Comparison of ENCODE assay signal across 26 cellular contexts in the genomic region with DNA sequence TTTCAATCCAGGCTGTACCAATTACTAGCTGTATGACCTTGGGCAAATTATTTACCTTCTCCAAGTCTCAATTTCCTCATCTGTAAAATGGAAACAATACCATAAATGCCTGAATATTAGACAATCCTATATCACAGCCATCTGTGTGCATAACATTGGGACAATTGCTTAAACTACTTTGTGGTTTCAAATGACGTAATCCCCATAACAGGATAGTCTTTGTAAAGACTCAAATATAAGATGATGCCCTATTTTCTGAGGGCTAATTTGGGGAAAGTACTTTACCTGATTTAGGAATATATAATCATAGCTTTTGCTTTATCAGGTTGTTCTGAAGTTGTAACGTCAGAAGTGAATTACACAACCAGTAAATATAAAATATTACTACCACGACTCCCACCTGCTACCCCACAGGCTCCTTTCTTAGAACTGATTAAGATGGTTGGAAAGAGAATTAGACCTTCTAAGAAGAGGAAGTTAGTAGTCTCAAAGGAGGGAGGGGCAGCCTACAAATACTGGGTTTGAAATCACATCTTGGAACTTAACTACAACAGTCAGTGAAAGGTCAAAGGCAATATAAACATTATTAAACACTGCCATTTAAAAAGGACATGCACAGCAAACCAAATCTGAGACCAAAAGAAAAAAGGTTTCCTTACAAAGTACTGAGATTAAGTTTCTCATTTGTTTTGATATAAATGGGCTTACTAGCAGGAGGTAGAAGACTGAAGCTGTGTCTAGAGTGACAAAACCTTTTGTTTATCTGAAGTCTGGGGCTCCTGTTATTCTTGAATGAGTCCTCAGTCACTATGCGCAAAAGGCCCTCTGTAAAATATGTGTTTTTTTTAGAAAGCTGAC.
DNase-seq lines count a peak whose midpoint lies in the region; ATAC-seq and TF ChIP-seq lines count a peak whose summit lies in the region.
"Had no signal": no experiment of that assay in that cellular context is flagged by ENCODE, and none has a peak within 500 bp of the region (broad histone marks: within the 10 kb centered on the region; RNA-seq: fewer than 3 reads in every experiment).

No MANE protein-coding gene starts in this region.

- peaks cover 20% of the 10 kb centered on the region for H3K4me1 Mint-ChIP-seq in HFFc6 (ENCODE audit: low read depth)

- no peaks in the 10 kb centered on the region for H3K36me3 ChIP-seq in ascending aorta
- H3K36me3 ChIP-seq: esophagus muscularis mucosa, Peyer's patch had no signal

- ATAC-seq in left lobe of liver (peak; percentile 30), HG02798 (IDR thresholded peaks at IDR 0.05; ENCODE audit: poor library complexity, unreplicated experiment) (no peak), HG02571 (IDR thresholded peaks at IDR 0.05; ENCODE audit: unreplicated experiment) (no peak), HG03521 (IDR thresholded peaks at IDR 0.05; ENCODE audit: unreplicated experiment) (no peak)
- ATAC-seq: activated CD4-positive, CD25-positive, alpha-beta regulatory T cell treated with anti-CD3 and anti-CD28 coated beads, Interleukin-2, amount 50 U/mL, for 24 hours; GM23338; left cardiac atrium had no signal

- H3K27ac ChIP-seq in ascending aorta: peak overlapping the region; percentile 57 to 68
- H3K27ac ChIP-seq: esophagus muscularis mucosa, Peyer's patch, SK-N-MC had no signal

- DNase-seq in EH (ENCODE audit: low read depth) (peak; percentile 27), NCI-H82 treated with DMSO at 0.1 percent for 48 hours (lab: John Stamatoyannopoulos, UW; ENCODE audit: unreplicated experiment) (peak; percentile 26), ascending aorta (ENCODE audit: low spot score in 2 of 2) (no peak), left lobe of liver (ENCODE audit: low spot score) (no peak), HFFc6 (no peak)
- DNase-seq: activated naive CD4-positive, alpha-beta T cell treated with Interleukin-2 at 50 U/mL for 16 hours; activated T-cell treated with anti-CD3 and anti-CD28 coated beads, Interleukin-2, amount 50 U/mL, for 24 hours; aorta; cerebellar nuclear complex; DMS 273 treated with DMSO at 0.1 percent for 48 hours; effector memory CD4-positive, alpha-beta T cell; GDM1; left cardiac atrium; midbrain; NCI-H1694; NCI-H2227 treated with DMSO at 0.1 percent for 48 hours; Peyer's patch; stimulated activated naive CD4-positive, alpha-beta T cell had no signal

- intact Hi-C loops in ascending aorta (cut with DNase I): no loop called here

- H3K36me3 Mint-ChIP-seq in HFFc6 (ENCODE audit: low read depth): peaks cover 27% of the 10 kb centered on the region

- no peak overlapping the region for H3K4me3 ChIP-seq in ascending aorta
- H3K4me3 ChIP-seq: esophagus muscularis mucosa, GM23338, Peyer's patch, SK-N-MC had no signal

- no peak for TF ChIP-seq CTCF in ascending aorta (IDR thresholded peaks at IDR 0.05)
- no peak for TF ChIP-seq CTCF in HFFc6 (IDR thresholded peaks at IDR 0.05)

- H3K27me3 ChIP-seq in ascending aorta: no peaks in the 10 kb centered on the region
- H3K27me3 ChIP-seq: esophagus muscularis mucosa, Peyer's patch had no signal

- no peaks in the 10 kb centered on the region for H3K9me3 Mint-ChIP-seq in HFFc6

- H3K27ac Mint-ChIP-seq in HFFc6: no peak overlapping the region
- H3K27ac Mint-ChIP-seq: activated T-cell treated with anti-CD3 and anti-CD28 coated beads, Interleukin-2, amount 50 U/mL, for 24 hours; GM23338; T-helper 2 cell treated with Interferon-gamma antibody and Interleukin-4, amounts not matched to agents 5 μg/mL and 100 μg/mL, for 36 hours had no signal

- no peaks in the 10 kb centered on the region; the same call in 1 of the 2 replicates for H3K27me3 Mint-ChIP-seq in HFFc6 (ENCODE audit: insufficient read depth)
- H3K27me3 Mint-ChIP-seq: activated T-cell treated with anti-CD3 and anti-CD28 coated beads, Interleukin-2, amount 50 U/mL, for 24 hours had no signal

- no peaks in the 10 kb centered on the region for H3K9me3 ChIP-seq in ascending aorta
- H3K9me3 ChIP-seq: esophagus muscularis mucosa, Peyer's patch had no signal

- H3K4me3 Mint-ChIP-seq in HFFc6: no peak overlapping the region
- H3K4me3 Mint-ChIP-seq: activated T-cell treated with anti-CD3 and anti-CD28 coated beads, Interleukin-2, amount 50 U/mL, for 24 hours; GM23338; T-helper 2 cell treated with Interferon-gamma antibody and Interleukin-4, amounts not matched to agents 5 μg/mL and 100 μg/mL, for 36 hours had no signal

- peaks cover 0 to 5% of the 10 kb centered on the region in 2 donors for H3K4me1 ChIP-seq in ascending aorta
- H3K4me1 ChIP-seq: Peyer's patch had no signal

Comparison
In these comparisons a context has a peak if more than half of its experiments do, and no peak if none do; other contexts are left out.
1. DNase-seq: peak in EH (single experiment) and NCI-H82 treated with DMSO at 0.1 percent for 48 hours (single experiment); none in ascending aorta (0 of 2), left lobe of liver (single experiment) and HFFc6 (single experiment).